ENCODE assay signal across 13 cellular contexts in the genomic region with DNA sequence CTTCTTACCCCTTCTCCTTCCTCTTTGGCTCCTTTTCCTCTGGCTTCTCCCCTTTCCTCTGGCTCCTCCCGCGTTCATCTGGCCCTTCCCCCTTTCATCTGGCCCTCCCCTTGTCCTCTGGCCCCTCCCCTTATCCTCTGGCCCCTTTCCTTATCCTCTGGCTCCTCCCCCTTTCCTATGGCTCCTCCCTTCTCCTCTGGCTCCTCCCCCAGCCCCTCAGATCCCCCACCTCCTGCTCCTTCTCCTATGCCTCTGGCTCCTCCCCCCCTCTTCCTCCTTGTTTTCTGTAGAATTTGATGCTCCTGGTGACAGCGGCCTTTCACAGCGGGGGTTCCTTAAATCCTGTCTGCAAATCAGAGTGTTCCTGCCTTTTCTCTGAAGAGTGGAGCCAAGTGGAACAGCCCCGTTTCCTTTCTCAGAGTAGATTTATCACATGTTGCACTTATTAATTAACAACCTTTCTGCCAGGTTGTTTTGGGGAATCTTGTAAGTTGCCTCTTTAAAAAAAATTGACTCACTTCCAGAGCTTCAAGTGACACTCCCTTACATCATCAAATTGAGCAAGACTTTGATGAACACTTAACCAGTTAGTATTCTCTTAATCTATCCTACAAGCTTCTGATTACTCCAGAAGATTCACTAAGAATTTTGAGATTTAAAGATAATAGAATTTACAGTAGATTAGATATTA. TPM values are rescaled to one million over a fixed set of nuclear protein-coding genes. Genes with fewer than 3 reads are reported as not detected.
A peak's percentile ranks its signal among the peaks of the same experiment; 100 is the strongest.
DNase-seq lines count a peak whose midpoint lies in the region; ATAC-seq, FAIRE-seq and TF ChIP-seq lines count a peak whose summit lies in the region.
"Had no signal": no experiment of that assay in that cellular context is flagged by ENCODE, and none has a peak within 500 bp of the region (broad histone marks: within the 10 kb centered on the region; RNA-seq: fewer than 3 reads in every experiment).

No MANE protein-coding gene starts in this region.

- H2BK15ac ChIP-seq in IMR-90 (ENCODE audit: low read depth, low read length) = no peak overlapping the region

- no peak overlapping the region for H3K4ac ChIP-seq in IMR-90 (ENCODE audit: low read depth, low read length)

- H3K56ac ChIP-seq in IMR-90 (ENCODE audit: extremely low read depth, insufficient read depth, low read length) = no peak overlapping the region

- WGBS in IMR-90 (ENCODE audit: extremely low coverage in 2 of 2, insufficient read length in 1 of 2), 2 experiments = 38% methylated on average over 3 of the region's 5 CpGs; no CpG with 5 or more reads in 1 of the 2 experiments
- 52% methylated on average over 3 of the region's 5 CpGs for WGBS in mammary epithelial cell (ENCODE audit: low coverage, missing lambda C conversion rate)

- in situ Hi-C loops in IMR-90 (cut with MboI; ENCODE audit: low sequenced_read_pairs) (no loop called here), mammary epithelial cell (cut with MboI; ENCODE audit: low sequenced_read_pairs in 2 of 2) (no loop called here)

- H3K27me3 Mint-ChIP-seq in Caco-2 (ENCODE audit: insufficient read depth, unreplicated experiment) = no peaks in the 10 kb centered on the region

- H4K8ac ChIP-seq in IMR-90 (ENCODE audit: low read depth in 2 of 2, low read length in 2 of 2) = no peak overlapping the region

- no peaks in the 10 kb centered on the region for H3K36me3 Mint-ChIP-seq in Caco-2 (ENCODE audit: insufficient read depth, unreplicated experiment)
- H3K36me3 Mint-ChIP-seq: stimulated activated naive B cell treated with anti-CD40 and anti-IgM and Interleukin-4, amounts not matched to agents 10 μg/mL and 1 μg/mL and 100 μg/mL, for 72 hours had no signal

- H3K14ac ChIP-seq in IMR-90 (replicated peaks; ENCODE audit: low read depth, low read length) = no peak overlapping the region

- H3K4me2 ChIP-seq in IMR-90 (ENCODE audit: low read depth, low read length) = no peak overlapping the region
- H3K4me2 ChIP-seq in mammary epithelial cell (ENCODE audit: insufficient read depth, low read depth, low read length) = no peak overlapping the region

- dilution Hi-C loops in IMR-90 (cut with HindIII; ENCODE audit: low sequenced_read_pairs, unreplicated experiment) = no loop called here
- dilution Hi-C loops in mammary epithelial cell (cut with HindIII; ENCODE audit: low sequenced_read_pairs) = no loop called here

- H2AFZ ChIP-seq in IMR-90 (replicated peaks; ENCODE audit: low read length, poor library complexity) = no peak overlapping the region
- H2AFZ ChIP-seq in mammary epithelial cell (ENCODE audit: low read depth, low read length) = no peak overlapping the region

- no peak for FAIRE-seq in GM12891 (lab: Jason Lieb, UNC)

- TF ChIP-seq CTCF in Caco-2 (IDR thresholded peaks at IDR 0.05; ENCODE audit: insufficient read depth in 1 of 2, low read depth in 1 of 2, low read length in 1 of 2, severe bottlenecking in 1 of 2, unreplicated experiment in 1 of 2) = no peak
- no peak for TF ChIP-seq CTCF in IMR-90 (conservative IDR thresholded peaks at IDR 0.05; ENCODE audit: low read depth, low read length)
- no peak for TF ChIP-seq CTCF in mammary epithelial cell (conservative IDR thresholded peaks at IDR 0.05 in 1 of 2, IDR thresholded peaks at IDR 0.05 in 1 of 2; ENCODE audit: extremely low read depth in 1 of 2, insufficient read depth in 1 of 2, low read depth in 1 of 2, low read length in 2 of 2)

- H2BK20ac ChIP-seq in IMR-90 (ENCODE audit: low read depth, low read length) = no peak overlapping the region

- intact Hi-C loops in Caco-2 (cut with micrococcal nuclease; ENCODE audit: unreplicated experiment) = no loop called here
- intact Hi-C loops in IMR-90 (cut with micrococcal nuclease) = no loop called here
- intact Hi-C loops in mammary epithelial cell (cut with micrococcal nuclease) = loop anchor here (2.0 kb wide), 1 partner anchor 25 kb away; no protein-coding TSS in a partner anchor

- H3K27me3 ChIP-seq in Caco-2 (replicated peaks; ENCODE audit: control insufficient read depth, insufficient read depth, low read length) (no peaks in the 10 kb centered on the region), IMR-90 (ENCODE audit: control insufficient read depth, insufficient read depth, low read length) (peaks cover 12% of the 10 kb centered on the region), mammary epithelial cell (ENCODE audit: insufficient read depth, low read length) (no peaks in the 10 kb centered on the region)

- TF ChIP-seq POLR2A in IMR-90 (IDR thresholded peaks at IDR 0.05; ENCODE audit: low read depth, low read length) (no peak), GM12891 (IDR thresholded peaks at IDR 0.05; ENCODE audit: low read depth, low read length) (no peak)

- H3K9ac ChIP-seq in IMR-90 (ENCODE audit: low read depth, low read length) = no peak overlapping the region
- H3K9ac ChIP-seq in mammary epithelial cell (ENCODE audit: insufficient read depth, low read length) = no peak overlapping the region

- no peak overlapping the region for H3K4me3 Mint-ChIP-seq in Caco-2 (ENCODE audit: unreplicated experiment)
- H3K4me3 Mint-ChIP-seq: stimulated activated naive B cell treated with anti-CD40 and anti-IgM and Interleukin-4, amounts not matched to agents 10 μg/mL and 1 μg/mL and 100 μg/mL, for 72 hours had no signal

- no peak overlapping the region for H3K27ac Mint-ChIP-seq in Caco-2 (ENCODE audit: unreplicated experiment)
- H3K27ac Mint-ChIP-seq: stimulated activated naive B cell treated with anti-CD40 and anti-IgM and Interleukin-4, amounts not matched to agents 10 μg/mL and 1 μg/mL and 100 μg/mL, for 72 hours had no signal

- H4K20me1 ChIP-seq in IMR-90 (ENCODE audit: insufficient read depth, low read length) (no peaks in the 10 kb centered on the region), mammary epithelial cell (ENCODE audit: insufficient read depth, low read length) (no peaks in the 10 kb centered on the region)

- TF ChIP-seq RAD21 in IMR-90 (IDR thresholded peaks at IDR 0.05; ENCODE audit: low read length) = no peak

- H3K79me2 ChIP-seq in mammary epithelial cell (ENCODE audit: insufficient read depth, low read length) = no peaks in the 10 kb centered on the region

- POLR2A ChIA-PET in Caco-2 (lab: Charles Lee) = no interaction called here
- POLR2A ChIA-PET in IMR-90 (lab: Charles Lee; ENCODE audit: unreplicated experiment) = no interaction called here

- no peak overlapping the region for H3K23ac ChIP-seq in IMR-90 (ENCODE audit: low read depth, low read length)

- no peak overlapping the region for H3K4me3 ChIP-seq in Caco-2 (ENCODE audit: low read depth, low read length)
- no peak overlapping the region for H3K4me3 ChIP-seq in IMR-90 (ENCODE audit: insufficient read depth, low read depth, low read length)
- H3K4me3 ChIP-seq in mammary epithelial cell (replicated peaks in 1 of 3; ENCODE audit: insufficient read depth in 1 of 3, low read depth in 2 of 3, low read length in 3 of 3) = no peak overlapping the region

- H3K9me1 ChIP-seq in IMR-90 (ENCODE audit: insufficient read depth, low read length) = no peaks in the 10 kb centered on the region; the same call in 1 of the 2 replicates

- H2BK5ac ChIP-seq in IMR-90 (ENCODE audit: low read depth, low read length, poor library complexity, severe bottlenecking) = no peak overlapping the region

- H3K4me1 Mint-ChIP-seq in Caco-2 (ENCODE audit: low read depth, unreplicated experiment) = no peaks in the 10 kb centered on the region
- H3K4me1 Mint-ChIP-seq: stimulated activated naive B cell treated with anti-CD40 and anti-IgM and Interleukin-4, amounts not matched to agents 10 μg/mL and 1 μg/mL and 100 μg/mL, for 72 hours had no signal

- no peak overlapping the region for H4K91ac ChIP-seq in IMR-90 (ENCODE audit: insufficient read depth, low read depth, low read length)

- no peaks in the 10 kb centered on the region for H3K4me1 ChIP-seq in Caco-2
- H3K4me1 ChIP-seq in IMR-90 (ENCODE audit: control insufficient read depth, insufficient read depth, low read length) = no peaks in the 10 kb centered on the region
- peaks cover 4% of the 10 kb centered on the region for H3K4me1 ChIP-seq in mammary epithelial cell (ENCODE audit: insufficient read depth, low read length)

- no peaks in the 10 kb centered on the region for H3K36me3 ChIP-seq in Caco-2 (ENCODE audit: control insufficient read depth, insufficient read depth, low read length)
- no peaks in the 10 kb centered on the region for H3K36me3 ChIP-seq in IMR-90 (ENCODE audit: control insufficient read depth, insufficient read depth, low read length)
- H3K36me3 ChIP-seq in mammary epithelial cell (ENCODE audit: insufficient read depth, low read length) = no peaks in the 10 kb centered on the region

- no peak overlapping the region for H2AK5ac ChIP-seq in IMR-90 (ENCODE audit: low read depth, low read length)

- no peaks in the 10 kb centered on the region for H3K9me3 Mint-ChIP-seq in Caco-2 (ENCODE audit: unreplicated experiment)

- no peak overlapping the region for H2AK9ac ChIP-seq in IMR-90 (replicated peaks; ENCODE audit: low read depth, low read length, poor library complexity)

- H3K27ac ChIP-seq in IMR-90 (ENCODE audit: insufficient read depth, low read length) (no peak overlapping the region), mammary epithelial cell (ENCODE audit: insufficient read depth, low read depth, low read length) (no peak overlapping the region)

- no peaks in the 10 kb centered on the region for H3K79me1 ChIP-seq in IMR-90 (ENCODE audit: low read depth in 1 of 2, low read length in 2 of 2)

- H3K9me3 ChIP-seq in Caco-2 (no peaks in the 10 kb centered on the region), IMR-90 (ENCODE audit: control insufficient read depth, insufficient read depth, low read length) (no peaks in the 10 kb centered on the region), mammary epithelial cell (replicated peaks; ENCODE audit: insufficient read depth, low read length) (no peaks in the 10 kb centered on the region)

- CTCF ChIA-PET in Caco-2 (lab: Charles Lee) (interaction anchor here (1.3 kb wide), 1 partner anchor 39 kb away, joined by 6 read pairs; no protein-coding TSS in a partner anchor), IMR-90 (lab: Yijun Ruan, JAX) (no interaction called here), mammary epithelial cell (lab: Charles Lee; ENCODE audit: low non-redundant PET) (no interaction called here)

- no peak overlapping the region for H2BK120ac ChIP-seq in IMR-90 (ENCODE audit: low read depth, low read length)

- ATAC-seq in IMR-90 (ENCODE audit: low read depth) (no peak), GM21723 (IDR thresholded peaks at IDR 0.05; ENCODE audit: unreplicated experiment) (no peak), HG02884 (IDR thresholded peaks at IDR 0.05; ENCODE audit: unreplicated experiment) (no peak)
- ATAC-seq: stimulated activated naive B cell treated with anti-CD40 and anti-IgM and Interleukin-4, amounts not matched to agents 10 μg/mL and 1 μg/mL and 100 μg/mL, for 72 hours had no signal

- H4K5ac ChIP-seq in IMR-90 (ENCODE audit: low read depth, low read length) = no peak overlapping the region

- peak; percentile 35 to 59 for DNase-seq in Caco-2
- DNase-seq in IMR-90 = peak; percentile 4
- peak; percentile 38 for DNase-seq in mammary epithelial cell
- peak; percentile 66 for DNase-seq in islet precursor cell
- no peak for DNase-seq in NCI-H128 (lab: John Stamatoyannopoulos, UW; ENCODE audit: unreplicated experiment)
- no peak for DNase-seq in GM12891 (ENCODE audit: insufficient read length, low spot score)
- DNase-seq: activated T-cell treated with anti-CD3 and anti-CD28 coated beads, Interleukin-2, amount 50 U/mL, for 48 hours; cortex of kidney; left cardiac atrium; NCI-H1436; stimulated activated naive B cell treated with anti-CD40 and anti-IgM and Interleukin-4, amounts not matched to agents 10 μg/mL and 1 μg/mL and 100 μg/mL, for 72 hours had no signal

- no TSS peak for BruUV-seq in Caco-2 (replicated peaks; lab: Mats Ljungman, UMichigan)
- no TSS peak for BruUV-seq in IMR-90 (replicated peaks; lab: Mats Ljungman, UMichigan)
- BruUV-seq in mammary epithelial cell (replicated peaks; lab: Mats Ljungman, UMichigan) = no TSS peak

- no peak overlapping the region for H3K18ac ChIP-seq in IMR-90 (ENCODE audit: low read depth, low read length)

RNA-seq across cellular contexts. Expression of a gene that starts 27.9 kb away (rescaled TPM):
- total RNA-seq in Caco-2 (2022) (41.0 and 44.5 TPM in 2 replicates), IMR-90 (2012; rRNA removed) (not detected in 2 replicates), mammary epithelial cell (not detected)
- polyA plus RNA-seq in IMR-90 (2012; rRNA removed) (not detected in 2 replicates), mammary epithelial cell (not detected)
- not detected in 2 replicates for polyA plus RNA-seq in IMR-90 (2012; cell fraction: cytosol; rRNA removed)
- polyA plus RNA-seq in IMR-90 (2012; cell fraction: nucleus; rRNA removed; ENCODE audit: low replicate concordance) = not detected in 2 replicates
- not detected for polyA minus RNA-seq in mammary epithelial cell
- polyA plus RNA-seq in GM12891 (2012; ENCODE audit: low read depth, missing spikeins) = not detected
- total RNA-seq: left cardiac atrium had no signal

RNA-seq across cellular contexts. Expression of a gene that starts 32.3 kb away (rescaled TPM):
- total RNA-seq in Caco-2 (2022) (not detected in 2 replicates), IMR-90 (2012; rRNA removed) (not detected in 2 replicates), mammary epithelial cell (under 1 TPM in 1 of 2 donors, not detected in 1; 0.33 TPM)
- polyA plus RNA-seq in IMR-90 (2012; rRNA removed) (not detected in 2 replicates), mammary epithelial cell (not detected)
- polyA plus RNA-seq in IMR-90 (2012; cell fraction: cytosol; rRNA removed) = not detected in 2 replicates
- polyA plus RNA-seq in IMR-90 (2012; cell fraction: nucleus; rRNA removed; ENCODE audit: low replicate concordance) = not detected in 2 replicates
- polyA minus RNA-seq in mammary epithelial cell = not detected
- not detected for polyA plus RNA-seq in GM12891 (2012; ENCODE audit: low read depth, missing spikeins)

RNA-seq across cellular contexts. Expression of a gene that starts 44.4 kb away (rescaled TPM):
- total RNA-seq in Caco-2 (2022) (5.4 and 7.6 TPM in 2 replicates), IMR-90 (2012; rRNA removed) (16.5 and 22.8 TPM in 2 replicates), mammary epithelial cell (10 to 100 TPM; 12.7 to 24.5 TPM)
- polyA plus RNA-seq in IMR-90 (2012; rRNA removed) (11.9 and 14.3 TPM in 2 replicates), mammary epithelial cell (11.5 TPM)
- polyA plus RNA-seq in IMR-90 (2012; cell fraction: cytosol; rRNA removed) = 1.4 and 2.2 TPM in 2 replicates
- 1.2 and 10.8 TPM in 2 replicates for polyA plus RNA-seq in IMR-90 (2012; cell fraction: nucleus; rRNA removed; ENCODE audit: low replicate concordance)
- 0.31 TPM for polyA minus RNA-seq in mammary epithelial cell
- 13.9 TPM for polyA plus RNA-seq in GM12891 (2012; ENCODE audit: low read depth, missing spikeins)

Comparison
In these comparisons a context has a peak if more than half of its experiments do, and no peak if none do; other contexts are left out.
1. DNase-seq: peak in Caco-2 (2 of 2), IMR-90 (single experiment), mammary epithelial cell (single experiment) and islet precursor cell (single experiment); none in NCI-H128 (single experiment) and GM12891 (single experiment).
2. RNA of a gene that starts 27.9 kb away (total RNA-seq): 41.0 to 44.5 TPM in Caco-2; not detected in IMR-90 and not detected in mammary epithelial cell; every median in the first group is over 10 times any median in the second.